ENCODE assay signal across 15 cellular contexts in genomic region chr5:139849501-139849900, GRCh38. TPM values are rescaled to one million over a fixed set of nuclear protein-coding genes. Genes with fewer than 3 reads are reported as not detected.
A peak's percentile ranks its signal among the peaks of the same experiment; 100 is the strongest.
DNase-seq lines count a peak whose midpoint lies in the region; ATAC-seq and TF ChIP-seq lines count a peak whose summit lies in the region.
"Had no signal": no experiment of that assay in that cellular context is flagged by ENCODE, and none has a peak within 500 bp of the region (broad histone marks: within the 10 kb centered on the region; RNA-seq: fewer than 3 reads in every experiment).

No MANE protein-coding gene starts in this region.

- no peak for ATAC-seq in GM23338
- ATAC-seq in effector memory CD8-positive, alpha-beta T cell (replicated peaks), result no peak
- ATAC-seq: gastroesophageal sphincter, mucosa of descending colon had no signal

- H3K27ac Mint-ChIP-seq in activated CD4-positive, alpha-beta T cell treated with anti-CD3 and anti-CD28 coated beads, Interleukin-2, amount 10 ng/mL, durations not matched to agents 24 days and 14 days, result no peak overlapping the region
- H3K27ac Mint-ChIP-seq in GM23338, result no peak overlapping the region
- H3K27ac Mint-ChIP-seq in effector memory CD8-positive, alpha-beta T cell, result peak overlapping the region; percentile 13 to 54

- H3K36me3 Mint-ChIP-seq in activated CD4-positive, alpha-beta T cell treated with anti-CD3 and anti-CD28 coated beads, Interleukin-2, amount 10 ng/mL, durations not matched to agents 24 days and 14 days (ENCODE audit: low read depth), result no peaks in the 10 kb centered on the region
- no peaks in the 10 kb centered on the region for H3K36me3 Mint-ChIP-seq in GM23338 (ENCODE audit: low read depth)
- peaks cover 11% of the 10 kb centered on the region for H3K36me3 Mint-ChIP-seq in effector memory CD8-positive, alpha-beta T cell (ENCODE audit: insufficient read depth)

- peak overlapping the region; percentile 72 for H3K4me3 Mint-ChIP-seq in activated CD4-positive, alpha-beta T cell treated with anti-CD3 and anti-CD28 coated beads, Interleukin-2, amount 10 ng/mL, durations not matched to agents 24 days and 14 days
- H3K4me3 Mint-ChIP-seq in GM23338, result peak overlapping the region; percentile 19; the same call in 1 of the 3 replicates
- H3K4me3 Mint-ChIP-seq in effector memory CD8-positive, alpha-beta T cell, result peak overlapping the region; percentile 50 to 54

- peaks cover 43% of the 10 kb centered on the region for H3K27me3 Mint-ChIP-seq in activated CD4-positive, alpha-beta T cell treated with anti-CD3 and anti-CD28 coated beads, Interleukin-2, amount 10 ng/mL, durations not matched to agents 24 days and 14 days
- H3K27me3 Mint-ChIP-seq in GM23338 (ENCODE audit: insufficient read depth, low read depth, poor library complexity), result peaks cover 50% of the 10 kb centered on the region
- peaks cover 4 to 20% of the 10 kb centered on the region in 2 donors for H3K27me3 Mint-ChIP-seq in effector memory CD8-positive, alpha-beta T cell

- no peak overlapping the region for H2AFZ ChIP-seq in GM23338

- H3K4me1 Mint-ChIP-seq in activated CD4-positive, alpha-beta T cell treated with anti-CD3 and anti-CD28 coated beads, Interleukin-2, amount 10 ng/mL, durations not matched to agents 24 days and 14 days, result peaks cover 2% of the 10 kb centered on the region
- H3K4me1 Mint-ChIP-seq in GM23338, result peaks cover 10% of the 10 kb centered on the region
- peaks cover 15% of the 10 kb centered on the region in 2 donors for H3K4me1 Mint-ChIP-seq in effector memory CD8-positive, alpha-beta T cell (ENCODE audit: low read depth in 2 of 2)

- no peaks in the 10 kb centered on the region for H3K79me2 ChIP-seq in GM23338 (replicated peaks; ENCODE audit: insufficient read depth)

- no peaks in the 10 kb centered on the region for H3K9me2 ChIP-seq in GM23338 (ENCODE audit: insufficient read depth)

- H3K4me3 ChIP-seq in GM23338 (no peak overlapping the region), ovary (no peak overlapping the region), A673 (ENCODE audit: low read depth, low read length, poor library complexity, severe bottlenecking) (no peak overlapping the region)
- H3K4me3 ChIP-seq: mucosa of descending colon had no signal

- TF ChIP-seq POLR2A in ovary (IDR thresholded peaks at IDR 0.05), result no peak

- no peaks in the 10 kb centered on the region for H3K9me3 Mint-ChIP-seq in activated CD4-positive, alpha-beta T cell treated with anti-CD3 and anti-CD28 coated beads, Interleukin-2, amount 10 ng/mL, durations not matched to agents 24 days and 14 days
- no peaks in the 10 kb centered on the region for H3K9me3 Mint-ChIP-seq in GM23338
- no peaks in the 10 kb centered on the region for H3K9me3 Mint-ChIP-seq in effector memory CD8-positive, alpha-beta T cell

- POLR2A ChIA-PET in A673 (lab: Charles Lee; ENCODE audit: low non-redundant PET), result no interaction called here

- H3K4me1 ChIP-seq in GM23338 (ENCODE audit: insufficient read depth) (no peaks in the 10 kb centered on the region), ovary (ENCODE audit: insufficient read depth) (peaks cover 5% of the 10 kb centered on the region), A673 (ENCODE audit: insufficient read depth, low read length, poor library complexity, severe bottlenecking) (no peaks in the 10 kb centered on the region)

- no peaks in the 10 kb centered on the region; the same call in 1 of the 2 replicates for H4K20me1 ChIP-seq in GM23338 (replicated peaks; ENCODE audit: insufficient read depth)

- no peak for DNase-seq in activated CD4-positive, alpha-beta T cell treated with anti-CD3 and anti-CD28 coated beads, Interleukin-2, amount 10 ng/mL, durations not matched to agents 24 days and 14 days
- no peak for DNase-seq in activated CD4-positive, alpha-beta T cell treated with anti-CD3 and anti-CD28 coated beads for 48 hours
- DNase-seq in GM23338 (ENCODE audit: low spot score) (no peak), ovary (peak in 3 of 5 donors; percentile 17 to 23 (median 17)), A673 (ENCODE audit: low spot score) (no peak), hepatic stellate cell (ENCODE audit: low spot score) (no peak)
- no peak for DNase-seq in effector memory CD8-positive, alpha-beta T cell
- no peak for DNase-seq in activated CD4-positive, CD25-positive, alpha-beta regulatory T cell (lab: John Stamatoyannopoulos, UW)
- DNase-seq: activated CD8-positive, alpha-beta memory T cell treated with anti-CD3 and anti-CD28 coated beads for 24 hours; Karpas-422; mucosa of descending colon; T1000; trophoblast cell had no signal

- H3K9me3 ChIP-seq in ovary, result no peaks in the 10 kb centered on the region
- H3K9me3 ChIP-seq in A673 (ENCODE audit: low read depth, low read length, poor library complexity, severe bottlenecking), result no peaks in the 10 kb centered on the region
- H3K9me3 ChIP-seq: gastroesophageal sphincter, mucosa of descending colon had no signal

- no peak for TF ChIP-seq EP300 in ovary (IDR thresholded peaks at IDR 0.05)

- no TSS peak for BruUV-seq in A673 (replicated peaks; lab: Mats Ljungman, UMichigan)

- TF ChIP-seq CTCF in GM23338 (conservative IDR thresholded peaks at IDR 0.05; ENCODE audit: low read depth in 2 of 2) (no peak), ovary (IDR thresholded peaks at IDR 0.05) (no peak), A673 (conservative IDR thresholded peaks at IDR 0.05; ENCODE audit: low read depth, low read length) (no peak)

- WGBS in ovary, 3 donors, result 78 to 85% (median 83%) methylated on average over 7 of the region's 7 CpGs

- H3K36me3 ChIP-seq in GM23338 (ENCODE audit: insufficient read depth) (no peaks in the 10 kb centered on the region), ovary (no peaks in the 10 kb centered on the region), A673 (ENCODE audit: insufficient read depth, low read length, poor library complexity, severe bottlenecking) (no peaks in the 10 kb centered on the region)

- no peaks in the 10 kb centered on the region for H3F3A ChIP-seq in GM23338 (replicated peaks; ENCODE audit: low read depth)

- no peak overlapping the region for H3K4me2 ChIP-seq in GM23338

- CTCF ChIA-PET in A673 (lab: Charles Lee), result interaction anchor here (0.7 to 1.1 kb wide), 2 partner anchors 18 to 84 kb away, joined by 3 read pairs; no protein-coding TSS in a partner anchor

- H3K27me3 ChIP-seq in GM23338 (ENCODE audit: insufficient read depth), result peaks cover 53% of the 10 kb centered on the region
- H3K27me3 ChIP-seq in ovary, result no peaks in the 10 kb centered on the region
- peaks cover 13% of the 10 kb centered on the region for H3K27me3 ChIP-seq in A673 (replicated peaks; ENCODE audit: insufficient read depth, low read depth, low read length, poor library complexity)
- H3K27me3 ChIP-seq: gastroesophageal sphincter had no signal

- H3K27ac ChIP-seq in GM23338 (ENCODE audit: low read depth) (no peak overlapping the region), ovary (peak overlapping the region; percentile 1 to 87), A673 (ENCODE audit: low read depth, low read length, poor library complexity, severe bottlenecking) (no peak overlapping the region)
- H3K27ac ChIP-seq: HL-60 had no signal

- intact Hi-C loops in activated CD4-positive, alpha-beta T cell treated with anti-CD3 and anti-CD28 coated beads, Interleukin-2, amount 10 ng/mL, durations not matched to agents 24 days and 14 days (cut with micrococcal nuclease), result no loop called here
- intact Hi-C loops in ovary (cut with DNase I), result loop anchor here in 2 of 4 donors (5.0 to 10.0 kb wide), 3 partner anchors 52 to 295 kb away; partner anchors contain the start of gene PSD2 (in 2 of the 2)
- intact Hi-C loops in A673 (cut with micrococcal nuclease; ENCODE audit: unreplicated experiment), result loop anchor here (10.0 kb wide), 1 partner anchor 215 kb away; no protein-coding TSS in a partner anchor

TF ChIP-seq in GM23338, 12 proteins besides CTCF, POLR2A, EP300 and RAD21 (continues in another document):
- no peak for TF ChIP-seq CREB1 (CRISPR knock-in tag; IDR thresholded peaks at IDR 0.05; ENCODE audit: low read depth)
- no peak for TF ChIP-seq EZH2 (IDR thresholded peaks at IDR 0.05; ENCODE audit: low read depth, unreplicated experiment)

RNA-seq across cellular contexts. Expression of gene PSD2, which starts 53.9 kb away (rescaled TPM):
- not detected in 2 replicates for total RNA-seq in activated CD4-positive, alpha-beta T cell treated with anti-CD3 and anti-CD28 coated beads, Interleukin-2, amount 10 ng/mL, durations not matched to agents 24 days and 14 days
- total RNA-seq in GM23338 (2014; rRNA removed; shearing (Covaris generic)), result 0.10 TPM in 1 of 2 replicates, not detected in the other
- polyA plus RNA-seq in GM23338 (2016; fragmentation: Nextera tagmentation; extraction: Ambion mirVana) (0.08 and 0.17 TPM in 2 replicates), ovary (under 1 TPM; 0.10 to 0.12 TPM)
- total RNA-seq in ovary (under 1 TPM in 5 of 7 donors, not detected in 2; 0.05 to 0.37 (median 0.13) TPM), A673 (2021) (0.26 and 0.70 TPM in 2 replicates)

Comparison
In these comparisons a context has a peak if more than half of its experiments do, and no peak if none do; other contexts are left out.
1. DNase-seq: peak in ovary (3 of 5); none in activated CD4-positive, alpha-beta T cell treated with anti-CD3 and anti-CD28 coated beads, Interleukin-2, amount 10 ng/mL, durations not matched to agents 24 days and 14 days (single experiment), activated CD4-positive, alpha-beta T cell treated with anti-CD3 and anti-CD28 coated beads for 48 hours (single experiment), GM23338 (single experiment), effector memory CD8-positive, alpha-beta T cell (0 of 3), activated CD4-positive, CD25-positive, alpha-beta regulatory T cell (0 of 4), A673 (single experiment) and hepatic stellate cell (single experiment).
2. H3K27ac Mint-ChIP-seq: peak in effector memory CD8-positive, alpha-beta T cell (2 of 2); none in activated CD4-positive, alpha-beta T cell treated with anti-CD3 and anti-CD28 coated beads, Interleukin-2, amount 10 ng/mL, durations not matched to agents 24 days and 14 days (single experiment) and GM23338 (single experiment).
3. H3K4me3 Mint-ChIP-seq: peak in every context shown above with its lines; median percentile 72 in activated CD4-positive, alpha-beta T cell treated with anti-CD3 and anti-CD28 coated beads, Interleukin-2, amount 10 ng/mL, durations not matched to agents 24 days and 14 days; 52 in effector memory CD8-positive, alpha-beta T cell; 19 in GM23338.
4. H3K27ac ChIP-seq: peak in ovary (2 of 2); none in GM23338 (single experiment) and A673 (single experiment).